ENCODE assay signal across 1 cellular context in the genomic region with DNA sequence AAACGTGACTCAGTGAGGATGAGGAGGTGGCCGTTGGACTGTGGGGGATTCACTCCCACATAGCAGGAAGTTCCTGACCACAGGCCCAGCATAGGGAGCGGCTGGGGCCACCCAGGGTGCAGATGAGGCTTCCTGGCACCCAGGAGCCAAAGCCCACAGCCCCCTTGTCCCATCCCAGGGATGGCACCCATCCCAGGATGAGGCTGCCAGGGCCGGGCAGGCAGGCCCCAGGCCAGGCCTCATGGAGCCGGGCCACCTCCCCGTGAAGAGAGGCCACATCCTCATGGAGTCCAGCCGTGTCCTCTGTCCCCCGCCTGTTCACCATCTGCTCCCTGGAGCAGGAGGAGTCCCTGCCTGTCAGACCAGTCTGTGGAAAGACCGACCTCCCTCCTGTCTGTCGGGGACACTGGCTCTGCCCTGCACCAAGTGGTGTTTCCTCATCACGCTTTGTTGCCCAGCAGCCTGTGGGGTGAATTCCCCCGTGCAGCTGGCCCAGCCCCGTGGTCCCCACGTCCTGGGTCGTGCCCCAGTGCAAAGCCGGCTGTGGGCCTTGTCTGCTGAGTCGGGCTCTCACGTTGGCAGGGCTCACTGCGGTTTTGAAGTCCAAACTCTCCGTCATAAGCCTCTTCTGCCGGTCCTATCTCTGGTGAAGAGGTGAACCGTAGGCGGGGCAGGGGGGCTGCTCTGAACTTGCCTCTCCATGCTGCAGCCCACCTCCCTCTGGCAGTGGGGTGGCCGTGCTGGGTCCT.
TF ChIP-seq lines count a peak whose summit lies in the region.

No MANE protein-coding gene starts in this region.

TF ChIP-seq in H1, 55 proteins besides CTCF, POLR2A, EP300 and RAD21:
- TF ChIP-seq GABPA (IDR thresholded peaks at IDR 0.05; ENCODE audit: borderline replicate concordance, insufficient read depth, low read length) (0 out of 2 replicates have a peak, but pooled peaks have one; percentile 20), EGR1 (IDR thresholded peaks at IDR 0.05; ENCODE audit: borderline replicate concordance, low read depth, low read length) (no peak), POLR2AphosphoS5 (IDR thresholded peaks at IDR 0.05; ENCODE audit: low read depth, low read length) (peak; percentile 34; the same call in 1 of the 2 replicates)
